Comparison of ENCODE assay signal across 8 cellular contexts in genomic region chr5:60540855-60541805, GRCh38.
DNase-seq lines count a peak whose midpoint lies in the region; ATAC-seq and TF ChIP-seq lines count a peak whose summit lies in the region.

No MANE protein-coding gene starts in this region.

- no peaks in the 10 kb centered on the region for H3K27me3 ChIP-seq in fibroblast of lung (ENCODE audit: control insufficient read depth, insufficient read depth, low read length)

- peak; percentile 75 for DNase-seq in AG10803 (ENCODE audit: low read depth)
- DNase-seq in fibroblast of lung (ENCODE audit: low read depth in 2 of 2): peak; percentile 63 to 64
- DNase-seq in globus pallidus (ENCODE audit: low spot score): no peak
- DNase-seq in activated naive CD4-positive, alpha-beta T cell treated with Interleukin-2 at 50 U/mL for 16 hours: no peak
- no peak for DNase-seq in cerebellar cortex (ENCODE audit: low spot score)
- no peak for DNase-seq in SKM-1 (lab: John Stamatoyannopoulos, UW; ENCODE audit: unreplicated experiment)

- no peak overlapping the region for H3K9ac ChIP-seq in fibroblast of lung (ENCODE audit: insufficient read depth, low read length)

- H3K27ac ChIP-seq in fibroblast of lung (ENCODE audit: insufficient read depth, low read length): no peak overlapping the region

- H3K4me3 ChIP-seq in AG10803 (ENCODE audit: low read length) (no peak overlapping the region), fibroblast of lung (replicated peaks in 1 of 4; ENCODE audit: control extremely low read depth in 1 of 4, insufficient read depth in 1 of 4, low read depth in 3 of 4, low read length in 4 of 4) (no peak overlapping the region)

- H4K20me1 ChIP-seq in fibroblast of lung (ENCODE audit: control insufficient read depth, extremely low read depth, insufficient read depth, low read length): no peaks in the 10 kb centered on the region

- no peak for TF ChIP-seq CTCF in AG10803 (conservative IDR thresholded peaks at IDR 0.05; ENCODE audit: low read length)
- TF ChIP-seq CTCF in fibroblast of lung (conservative IDR thresholded peaks at IDR 0.05 in 1 of 2, IDR thresholded peaks at IDR 0.05 in 1 of 2; ENCODE audit: low read depth in 1 of 2, low read length in 2 of 2): no peak

- no peak overlapping the region for H3K4me2 ChIP-seq in fibroblast of lung (ENCODE audit: extremely low read depth, insufficient read depth, low read length)

- H3K36me3 ChIP-seq in fibroblast of lung (ENCODE audit: control insufficient read depth, insufficient read depth, low read length): no peaks in the 10 kb centered on the region

- no peaks in the 10 kb centered on the region for H3K79me2 ChIP-seq in fibroblast of lung (ENCODE audit: control insufficient read depth, insufficient read depth, low read length)

- no peak overlapping the region for H2AFZ ChIP-seq in fibroblast of lung (ENCODE audit: low read length)

- ATAC-seq in GM19455 (IDR thresholded peaks at IDR 0.05; ENCODE audit: unreplicated experiment) (peak; percentile 88), HG03342 (IDR thresholded peaks at IDR 0.05; ENCODE audit: unreplicated experiment) (peak; percentile 84)

- H3K9me3 ChIP-seq in fibroblast of lung (ENCODE audit: control insufficient read depth, insufficient read depth, low read depth, low read length): no peaks in the 10 kb centered on the region

- H3K4me1 ChIP-seq in fibroblast of lung (ENCODE audit: control insufficient read depth, extremely low read depth, insufficient read depth, low read length): no peaks in the 10 kb centered on the region

Comparison
In these comparisons a context has a peak if more than half of its experiments do, and no peak if none do; other contexts are left out.
1. DNase-seq: peak in AG10803 (single experiment) and fibroblast of lung (2 of 2); none in globus pallidus (single experiment), activated naive CD4-positive, alpha-beta T cell treated with Interleukin-2 at 50 U/mL for 16 hours (single experiment), cerebellar cortex (single experiment) and SKM-1 (single experiment).